21 cellular contexts compared by ENCODE assay signal in the genomic region with DNA sequence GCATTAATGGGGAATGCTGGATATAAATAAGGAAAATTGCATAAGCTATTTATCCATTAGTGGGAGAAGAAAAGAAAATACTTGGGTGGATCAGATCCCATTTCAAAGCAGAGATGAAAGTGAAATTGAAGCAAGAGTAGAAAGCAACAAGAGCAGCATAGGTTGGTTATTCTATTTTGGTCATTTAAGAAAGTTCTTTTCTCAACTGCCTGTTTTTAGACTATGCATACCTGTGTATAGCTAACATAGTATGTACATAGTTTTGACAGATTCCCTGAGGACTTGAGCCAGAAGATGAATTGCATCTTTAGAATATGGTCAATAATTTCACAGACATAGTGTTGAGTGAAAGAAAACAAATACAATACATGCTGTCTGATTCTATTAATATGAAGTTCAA. TPM values are rescaled to one million over a fixed set of nuclear protein-coding genes. Genes with fewer than 3 reads are reported as not detected.
A peak's percentile ranks its signal among the peaks of the same experiment; 100 is the strongest.
DNase-seq lines count a peak whose midpoint lies in the region; ATAC-seq and TF ChIP-seq lines count a peak whose summit lies in the region.
"Had no signal": no experiment of that assay in that cellular context is flagged by ENCODE, and none has a peak within 500 bp of the region (broad histone marks: within the 10 kb centered on the region; RNA-seq: fewer than 3 reads in every experiment).

No MANE protein-coding gene starts in this region.

- H3K4me1 ChIP-seq in CD4-positive, alpha-beta memory T cell (ENCODE audit: insufficient read depth, low read length): peaks cover 66% of the 10 kb centered on the region
- no peaks in the 10 kb centered on the region for H3K4me1 ChIP-seq in breast epithelium

- H3K9me3 ChIP-seq in CD4-positive, alpha-beta memory T cell (ENCODE audit: control insufficient read depth in 1 of 2, low read length in 2 of 2): no peaks in the 10 kb centered on the region
- H3K9me3 ChIP-seq in SU-DHL-6 (ENCODE audit: insufficient read depth, low read length) (no peaks in the 10 kb centered on the region), breast epithelium (no peaks in the 10 kb centered on the region)
- H3K9me3 ChIP-seq: HAP-1, ovary, transverse colon had no signal

- ATAC-seq in HG02610 (IDR thresholded peaks at IDR 0.05; ENCODE audit: unreplicated experiment): no peak
- ATAC-seq: right cardiac atrium had no signal

- H3K36me3 ChIP-seq in CD4-positive, alpha-beta memory T cell (ENCODE audit: insufficient read depth, low read length): no peaks in the 10 kb centered on the region
- H3K36me3 ChIP-seq in SU-DHL-6 (ENCODE audit: low read length) (no peaks in the 10 kb centered on the region), breast epithelium (no peaks in the 10 kb centered on the region)
- H3K36me3 ChIP-seq: HAP-1, ovary, transverse colon had no signal

- POLR2A ChIA-PET in CD4-positive, alpha-beta memory T cell (lab: Charles Lee; ENCODE audit: partially characterized antibody): interaction anchor here (1.1 to 8.3 kb wide), 4 partner anchors 12 to 48 kb away, joined by 3 to 144 read pairs (median 45); a partner anchor contains a TSS

- no peaks in the 10 kb centered on the region for H3K9me2 ChIP-seq in SU-DHL-6 (replicated peaks; ENCODE audit: insufficient read depth, low read length)

- H3K9ac ChIP-seq in SU-DHL-6 (ENCODE audit: low read length): peak overlapping the region; percentile 33

- no peak for TF ChIP-seq CTCF in GM12865 (IDR thresholded peaks at IDR 0.05; ENCODE audit: insufficient read depth, low read depth, low read length, missing control alignments)
- no peak for TF ChIP-seq CTCF in SU-DHL-6 (IDR thresholded peaks at IDR 0.05; ENCODE audit: insufficient read depth, low read length, poor library complexity, severe bottlenecking)
- no peak for TF ChIP-seq CTCF in breast epithelium (IDR thresholded peaks at IDR 0.05)

- intact Hi-C loops in CD4-positive, alpha-beta memory T cell (cut with micrococcal nuclease): no loop called here
- intact Hi-C loops in breast epithelium (cut with DNase I; ENCODE audit: low total_unique reads): no loop called here

- peak overlapping the region; percentile 90 to 99 (median 96) for H3K27ac Mint-ChIP-seq in CD4-positive, alpha-beta memory T cell
- H3K27ac Mint-ChIP-seq in immature natural killer cell: peak overlapping the region; percentile 89 to 99 (median 96)

- H3K27me3 ChIP-seq in CD4-positive, alpha-beta memory T cell (ENCODE audit: insufficient read depth, low read length): no peaks in the 10 kb centered on the region
- H3K27me3 ChIP-seq in SU-DHL-6 (ENCODE audit: low read length): no peaks in the 10 kb centered on the region
- H3K27me3 ChIP-seq in breast epithelium: no peaks in the 10 kb centered on the region
- H3K27me3 ChIP-seq: ovary, transverse colon had no signal

- H3K4me3 Mint-ChIP-seq in CD4-positive, alpha-beta memory T cell: peak overlapping the region in 7 of 8 donors; percentile 12 to 59 (median 39)
- peak overlapping the region in 2 of 5 donors; percentile 25 to 34 for H3K4me3 Mint-ChIP-seq in immature natural killer cell
- H3K4me3 Mint-ChIP-seq: brain had no signal

- H3K27me3 Mint-ChIP-seq in CD4-positive, alpha-beta memory T cell: no peaks in the 10 kb centered on the region
- H3K27me3 Mint-ChIP-seq in immature natural killer cell (ENCODE audit: low read depth in 3 of 3): peaks cover 4 to 8% (median 5%) of the 10 kb centered on the region in 3 donors

- CTCF ChIA-PET in CD4-positive, alpha-beta memory T cell (lab: Charles Lee; ENCODE audit: partially characterized antibody): interaction anchor here (1.0 to 2.3 kb wide), 4 partner anchors 8 to 30 kb away, joined by 3 to 13 read pairs (median 6); a partner anchor contains a TSS

- no peaks in the 10 kb centered on the region for H3K79me2 ChIP-seq in SU-DHL-6 (ENCODE audit: insufficient read depth, low read length)

- H3K4me1 Mint-ChIP-seq in CD4-positive, alpha-beta memory T cell: peaks cover 39 to 71% (median 53%) of the 10 kb centered on the region in 4 donors
- peaks cover 43 to 53% of the 10 kb centered on the region in 2 donors for H3K4me1 Mint-ChIP-seq in immature natural killer cell

- peaks cover 0 to 3% of the 10 kb centered on the region in 2 donors for H3K36me3 Mint-ChIP-seq in CD4-positive, alpha-beta memory T cell
- H3K36me3 Mint-ChIP-seq in immature natural killer cell: no peaks in the 10 kb centered on the region
- H3K36me3 Mint-ChIP-seq: brain had no signal

- no peak overlapping the region for H2AFZ ChIP-seq in SU-DHL-6 (ENCODE audit: low read depth, low read length, severe bottlenecking)

- H3K9me3 Mint-ChIP-seq in CD4-positive, alpha-beta memory T cell: peaks cover 0 to 3% (median 0%) of the 10 kb centered on the region in 8 donors
- H3K9me3 Mint-ChIP-seq in immature natural killer cell: no peaks in the 10 kb centered on the region

- no peaks in the 10 kb centered on the region for H4K20me1 ChIP-seq in SU-DHL-6 (ENCODE audit: low read depth, low read length)

- no peak for DNase-seq in CD4-positive, alpha-beta memory T cell
- DNase-seq in GM12865 (ENCODE audit: low read depth) (peak; percentile 47), immature natural killer cell (no peak), breast epithelium (ENCODE audit: low spot score in 2 of 2) (no peak), CD1c-positive myeloid dendritic cell (ENCODE audit: extremely low spot score) (no peak)
- DNase-seq: activated CD4-positive, alpha-beta T cell treated with anti-CD3 and anti-CD28 coated beads for 48 hours; AML-193; glutamatergic neuron; KBM-7; NCI-H1930; NCI-H446 treated with DMSO at 0.1 percent for 48 hours; NK-92 treated with Interleukin-12 subunit alpha and Interleukin-12 subunit beta, amount 100 ng/mL, for 24 hours; ovary; stimulated activated CD4-positive, alpha-beta T cell treated with anti-CD3 and anti-CD28 coated beads, Interleukin-15, amount 100 ng/mL, for 24 hours; transverse colon had no signal

- H3K4me3 ChIP-seq in CD4-positive, alpha-beta memory T cell (ENCODE audit: low read length in 2 of 2): no peak overlapping the region
- H3K4me3 ChIP-seq in GM12865 (ENCODE audit: low read depth, low read length) (no peak overlapping the region), SU-DHL-6 (ENCODE audit: insufficient read depth, low read length, poor library complexity, severe bottlenecking) (no peak overlapping the region), breast epithelium (no peak overlapping the region)
- H3K4me3 ChIP-seq: coronary artery, HAP-1, ovary, transverse colon had no signal

- TF ChIP-seq POLR2A in breast epithelium (IDR thresholded peaks at IDR 0.05): no peak

- H3K4me2 ChIP-seq in SU-DHL-6 (ENCODE audit: low read depth, low read length, poor library complexity, severe bottlenecking): peak overlapping the region; percentile 67

- peaks cover 69% of the 10 kb centered on the region for H3F3A ChIP-seq in SU-DHL-6 (ENCODE audit: insufficient read depth)

- H3K27ac ChIP-seq in CD4-positive, alpha-beta memory T cell (ENCODE audit: low read depth, low read length): peak overlapping the region; percentile 85
- peak overlapping the region; percentile 82 for H3K27ac ChIP-seq in SU-DHL-6 (ENCODE audit: low read depth, low read length)
- H3K27ac ChIP-seq in breast epithelium: no peak overlapping the region
- H3K27ac ChIP-seq: coronary artery, ovary, transverse colon had no signal

RNA-seq across cellular contexts. Expression of a gene that starts 29.0 kb away (rescaled TPM):
- 10 to 100 TPM; 63.1 to 69.4 TPM for total RNA-seq in CD4-positive, alpha-beta memory T cell
- 10 to 100 TPM in 1 of 2 donors, 1 to 10 TPM in 1; 8.4 to 21.3 TPM for polyA plus RNA-seq in CD4-positive, alpha-beta memory T cell
- polyA plus RNA-seq in immature natural killer cell: 10 to 100 TPM in 1 of 3 donors, 1 to 10 TPM in 2; 6.4 to 18.9 (median 6.5) TPM
- 10 to 100 TPM; 25.3 to 59.0 (median 48.2) TPM for total RNA-seq in breast epithelium

RNA-seq across cellular contexts. Expression of a gene that starts 48.2 kb away (rescaled TPM):
- total RNA-seq in CD4-positive, alpha-beta memory T cell: 10 to 100 TPM; 84.7 to 95.8 TPM
- polyA plus RNA-seq in CD4-positive, alpha-beta memory T cell: 100 to 1,000 TPM; 247 to 265 TPM
- polyA plus RNA-seq in immature natural killer cell: 100 to 1,000 TPM; 178 to 238 (median 228) TPM
- total RNA-seq in breast epithelium: 100 to 1,000 TPM; 108 to 156 (median 147) TPM

Comparison
In these comparisons a context has a peak if more than half of its experiments do, and no peak if none do; other contexts are left out.
1. H3K27ac ChIP-seq: peak in CD4-positive, alpha-beta memory T cell (single experiment) and SU-DHL-6 (single experiment); none in breast epithelium (0 of 2).